14 cellular contexts compared by ENCODE assay signal in the genomic region with DNA sequence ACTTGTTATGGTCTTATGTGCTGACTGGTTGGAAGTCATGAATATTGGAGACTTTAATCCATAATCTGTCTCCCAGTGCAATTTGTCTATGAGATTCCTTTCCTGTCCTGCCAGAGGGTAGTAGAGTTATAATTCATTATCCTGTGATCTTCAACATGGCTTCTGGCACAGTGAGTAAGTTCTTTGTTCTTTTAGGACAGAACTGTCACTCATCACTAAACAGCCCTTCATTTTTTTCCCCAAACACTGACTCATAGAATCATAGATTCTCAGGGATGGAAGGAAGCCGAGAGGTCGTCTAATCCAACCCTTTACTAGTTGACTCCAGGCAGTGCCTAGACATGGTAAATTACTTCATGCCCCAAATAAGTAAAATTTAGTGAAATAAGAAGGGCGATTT.
A peak's percentile ranks its signal among the peaks of the same experiment; 100 is the strongest.
DNase-seq lines count a peak whose midpoint lies in the region; ATAC-seq, FAIRE-seq and TF ChIP-seq lines count a peak whose summit lies in the region.
"Had no signal": no experiment of that assay in that cellular context is flagged by ENCODE, and none has a peak within 500 bp of the region (broad histone marks: within the 10 kb centered on the region; RNA-seq: fewer than 3 reads in every experiment).

No MANE protein-coding gene starts in this region.

- POLR2A ChIA-PET in CD8-positive, alpha-beta T cell (lab: Charles Lee): no interaction called here

- H3K9me3 ChIP-seq in CD8-positive, alpha-beta T cell (ENCODE audit: low read length): no peaks in the 10 kb centered on the region

- peak; percentile 3 for DNase-seq in HTR-8/SVneo (ENCODE audit: insufficient read length, low spot score)
- peak; percentile 20 for DNase-seq in brain microvascular endothelial cell
- peak; percentile 33 for DNase-seq in iris pigment epithelial cell (ENCODE audit: low read depth)
- peak; percentile 74 for DNase-seq in superior temporal gyrus (ENCODE audit: extremely low spot score)
- no peak for DNase-seq in CD8-positive, alpha-beta T cell
- no peak for DNase-seq in NCI-H1436 treated with DMSO at 0.1 percent for 48 hours (lab: John Stamatoyannopoulos, UW)
- DNase-seq in activated T-helper 2 cell treated with anti-CD3 and anti-CD28 coated beads, Interferon-gamma antibody, Interleukin-2, Interleukin-4, amounts not matched to agents 10 μg/mL and 5 μg/mL and 100 μg/mL, durations not matched to agents 14 hours and 24 hours and 36 hours (ENCODE audit: low spot score): no peak
- no peak for DNase-seq in HuH-7.5 (ENCODE audit: low spot score)
- DNase-seq: activated CD8-positive, alpha-beta T cell treated with anti-CD3 and anti-CD28 coated beads, Interleukin-2, amount 10 ng/mL, durations not matched to agents 7 days and 5 days; activated effector memory CD4-positive, alpha-beta T cell treated with anti-CD3 and anti-CD28 coated beads, Interleukin-2, amount 50 U/mL, for 16 hours; NCI-H2107; SIG-M5 had no signal

- no peak for TF ChIP-seq CTCF in brain microvascular endothelial cell (IDR thresholded peaks at IDR 0.05; ENCODE audit: low read depth, low read length, missing control alignments)
- TF ChIP-seq CTCF in CD8-positive, alpha-beta T cell (IDR thresholded peaks at IDR 0.05): no peak

- H3K4me3 Mint-ChIP-seq in CD8-positive, alpha-beta T cell: no peak overlapping the region
- no peak overlapping the region for H3K4me3 Mint-ChIP-seq in activated T-helper 2 cell treated with anti-CD3 and anti-CD28 coated beads, Interferon-gamma antibody, Interleukin-2, Interleukin-4, amounts not matched to agents 10 μg/mL and 5 μg/mL and 100 μg/mL, durations not matched to agents 14 hours and 24 hours and 36 hours (ENCODE audit: low read depth)
- H3K4me3 Mint-ChIP-seq: activated CD8-positive, alpha-beta T cell treated with anti-CD3 and anti-CD28 coated beads, Interleukin-2, amount 10 ng/mL, durations not matched to agents 7 days and 5 days; memory B cell had no signal

- no peaks in the 10 kb centered on the region for H3K27me3 Mint-ChIP-seq in CD8-positive, alpha-beta T cell (ENCODE audit: low read depth)
- no peaks in the 10 kb centered on the region for H3K27me3 Mint-ChIP-seq in activated T-helper 2 cell treated with anti-CD3 and anti-CD28 coated beads, Interferon-gamma antibody, Interleukin-2, Interleukin-4, amounts not matched to agents 10 μg/mL and 5 μg/mL and 100 μg/mL, durations not matched to agents 14 hours and 24 hours and 36 hours (ENCODE audit: low read depth)

- H3K36me3 ChIP-seq in brain microvascular endothelial cell (replicated peaks): no peaks in the 10 kb centered on the region
- no peaks in the 10 kb centered on the region for H3K36me3 ChIP-seq in CD8-positive, alpha-beta T cell (ENCODE audit: insufficient read depth, low read length)

- no peak overlapping the region for H3K27ac Mint-ChIP-seq in CD8-positive, alpha-beta T cell
- H3K27ac Mint-ChIP-seq in activated T-helper 2 cell treated with anti-CD3 and anti-CD28 coated beads, Interferon-gamma antibody, Interleukin-2, Interleukin-4, amounts not matched to agents 10 μg/mL and 5 μg/mL and 100 μg/mL, durations not matched to agents 14 hours and 24 hours and 36 hours: no peak overlapping the region
- H3K27ac Mint-ChIP-seq: activated CD8-positive, alpha-beta T cell treated with anti-CD3 and anti-CD28 coated beads, Interleukin-2, amount 10 ng/mL, durations not matched to agents 7 days and 5 days; memory B cell had no signal

- H3K27me3 ChIP-seq in brain microvascular endothelial cell (replicated peaks): no peaks in the 10 kb centered on the region
- no peaks in the 10 kb centered on the region for H3K27me3 ChIP-seq in CD8-positive, alpha-beta T cell (ENCODE audit: insufficient read depth, low read length)

- H3K4me1 Mint-ChIP-seq in CD8-positive, alpha-beta T cell (ENCODE audit: low read depth): no peaks in the 10 kb centered on the region
- no peaks in the 10 kb centered on the region for H3K4me1 Mint-ChIP-seq in activated T-helper 2 cell treated with anti-CD3 and anti-CD28 coated beads, Interferon-gamma antibody, Interleukin-2, Interleukin-4, amounts not matched to agents 10 μg/mL and 5 μg/mL and 100 μg/mL, durations not matched to agents 14 hours and 24 hours and 36 hours (ENCODE audit: low read depth)
- H3K4me1 Mint-ChIP-seq: memory B cell had no signal

- H3K4me1 ChIP-seq in CD8-positive, alpha-beta T cell (ENCODE audit: insufficient read depth, low read length): no peaks in the 10 kb centered on the region
- H3K4me1 ChIP-seq: parathyroid adenoma had no signal

- no peaks in the 10 kb centered on the region for H3K9me3 Mint-ChIP-seq in CD8-positive, alpha-beta T cell
- no peaks in the 10 kb centered on the region for H3K9me3 Mint-ChIP-seq in activated T-helper 2 cell treated with anti-CD3 and anti-CD28 coated beads, Interferon-gamma antibody, Interleukin-2, Interleukin-4, amounts not matched to agents 10 μg/mL and 5 μg/mL and 100 μg/mL, durations not matched to agents 14 hours and 24 hours and 36 hours

- peak overlapping the region; percentile 55 for H3K27ac ChIP-seq in brain microvascular endothelial cell
- H3K27ac ChIP-seq in CD8-positive, alpha-beta T cell (ENCODE audit: low read depth, low read length): no peak overlapping the region
- H3K27ac ChIP-seq: parathyroid adenoma had no signal

- no peak for FAIRE-seq in HTR-8/SVneo (lab: Jason Lieb, UNC)

- intact Hi-C loops in CD8-positive, alpha-beta T cell (cut with DNase I, micrococcal nuclease): no loop called here
- intact Hi-C loops in activated T-helper 2 cell treated with anti-CD3 and anti-CD28 coated beads, Interferon-gamma antibody, Interleukin-2, Interleukin-4, amounts not matched to agents 10 μg/mL and 5 μg/mL and 100 μg/mL, durations not matched to agents 14 hours and 24 hours and 36 hours (cut with micrococcal nuclease): no loop called here

- in situ Hi-C loops in brain microvascular endothelial cell (cut with HindIII; ENCODE audit: low pct_ligation_motif_present, low sequenced_read_pairs): no loop called here

- CTCF ChIA-PET in CD8-positive, alpha-beta T cell (lab: Charles Lee): no interaction called here

- no peaks in the 10 kb centered on the region for H3K36me3 Mint-ChIP-seq in CD8-positive, alpha-beta T cell
- H3K36me3 Mint-ChIP-seq in activated T-helper 2 cell treated with anti-CD3 and anti-CD28 coated beads, Interferon-gamma antibody, Interleukin-2, Interleukin-4, amounts not matched to agents 10 μg/mL and 5 μg/mL and 100 μg/mL, durations not matched to agents 14 hours and 24 hours and 36 hours (ENCODE audit: low read depth): no peaks in the 10 kb centered on the region
- H3K36me3 Mint-ChIP-seq: memory B cell had no signal

- ATAC-seq in CD8-positive, alpha-beta T cell: no peak
- ATAC-seq: activated CD8-positive, alpha-beta T cell treated with anti-CD3 and anti-CD28 coated beads, Interleukin-2, amount 10 ng/mL, durations not matched to agents 7 days and 5 days had no signal

- no peak overlapping the region for H3K4me3 ChIP-seq in brain microvascular endothelial cell (ENCODE audit: low read depth, low read length)
- no peak overlapping the region for H3K4me3 ChIP-seq in CD8-positive, alpha-beta T cell (ENCODE audit: low read depth, low read length)

Comparison
In these comparisons a context has a peak if more than half of its experiments do, and no peak if none do; other contexts are left out.
1. DNase-seq: peak in HTR-8/SVneo (single experiment), brain microvascular endothelial cell (single experiment), iris pigment epithelial cell (single experiment) and superior temporal gyrus (single experiment); none in CD8-positive, alpha-beta T cell (0 of 7), NCI-H1436 treated with DMSO at 0.1 percent for 48 hours (single experiment), activated T-helper 2 cell treated with anti-CD3 and anti-CD28 coated beads, Interferon-gamma antibody, Interleukin-2, Interleukin-4, amounts not matched to agents 10 μg/mL and 5 μg/mL and 100 μg/mL, durations not matched to agents 14 hours and 24 hours and 36 hours (single experiment) and HuH-7.5 (single experiment).